In the genomic region with DNA sequence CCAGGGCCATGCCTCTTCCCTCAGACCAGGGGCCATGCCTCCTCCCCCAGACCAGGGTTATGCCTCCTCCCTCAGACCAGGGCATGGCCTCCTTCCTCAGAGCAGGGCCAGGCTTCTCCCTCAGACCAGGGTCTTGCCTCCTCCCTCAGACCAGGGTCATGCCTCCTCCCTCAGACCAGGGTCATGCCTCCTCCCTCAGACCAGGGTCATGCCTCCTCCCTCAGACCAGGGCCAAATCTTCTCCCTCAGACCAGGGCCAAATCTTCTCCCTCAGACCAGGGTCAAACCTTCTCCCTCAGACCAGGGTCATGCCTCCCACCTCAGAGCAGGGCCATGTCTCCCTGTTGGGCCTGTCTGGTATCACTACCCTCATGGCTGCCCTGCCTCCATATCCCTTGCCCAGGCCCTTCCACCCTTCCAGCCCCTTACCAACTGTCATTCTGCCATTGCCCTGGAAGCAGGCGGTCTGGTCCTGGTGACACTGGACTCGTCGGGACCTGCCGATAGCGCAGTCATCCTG, we compare ENCODE assay signal across 10 cellular contexts. TPM values are rescaled to one million over a fixed set of nuclear protein-coding genes. Genes with fewer than 3 reads are reported as not detected.
DNase-seq lines count a peak whose midpoint lies in the region; ATAC-seq and TF ChIP-seq lines count a peak whose summit lies in the region.
"Had no signal": no experiment of that assay in that cellular context is flagged by ENCODE, and none has a peak within 500 bp of the region (broad histone marks: within the 10 kb centered on the region; RNA-seq: fewer than 3 reads in every experiment).

No MANE protein-coding gene starts in this region.

- H3K27me3 ChIP-seq in muscle layer of colon (ENCODE audit: control insufficient read depth in 1 of 2, insufficient read depth in 2 of 2, low read length in 2 of 2) = peaks cover 0 to 15% of the 10 kb centered on the region in 2 donors
- H3K27me3 ChIP-seq in aorta (ENCODE audit: control insufficient read depth in 1 of 2, insufficient read depth in 2 of 2, low read length in 1 of 2) = no peaks in the 10 kb centered on the region

- H3K4me1 Mint-ChIP-seq in stimulated activated naive CD8-positive, alpha-beta T cell treated with anti-CD3 and anti-CD28 coated beads, Interleukin-15, Interleukin-2, amounts not matched to agents 100 ng/mL and 50 ng/mL, for 24 hours (ENCODE audit: low read depth) = peaks cover 13% of the 10 kb centered on the region
- H3K4me1 Mint-ChIP-seq in HFFc6 (ENCODE audit: low read depth) = no peaks in the 10 kb centered on the region

- H3K36me3 ChIP-seq in muscle layer of colon (ENCODE audit: insufficient read depth, low read length) = no peaks in the 10 kb centered on the region
- no peaks in the 10 kb centered on the region for H3K36me3 ChIP-seq in aorta (ENCODE audit: control insufficient read depth in 1 of 2, insufficient read depth in 2 of 2, low read length in 1 of 2)

- no peak for TF ChIP-seq CTCF in choroid plexus epithelial cell (conservative IDR thresholded peaks at IDR 0.05; ENCODE audit: low read depth, low read length)
- TF ChIP-seq CTCF in HFFc6 (IDR thresholded peaks at IDR 0.05) = no peak

- no peak for ATAC-seq in stimulated activated naive CD8-positive, alpha-beta T cell treated with anti-CD3 and anti-CD28 coated beads, Interleukin-15, Interleukin-2, amounts not matched to agents 100 U/mL and 50 U/mL, for 24 hours
- ATAC-seq in aorta (ENCODE audit: low FRiP score) = no peak

- H3K9me3 Mint-ChIP-seq in stimulated activated naive CD8-positive, alpha-beta T cell treated with anti-CD3 and anti-CD28 coated beads, Interleukin-15, Interleukin-2, amounts not matched to agents 100 ng/mL and 50 ng/mL, for 24 hours = no peaks in the 10 kb centered on the region
- H3K9me3 Mint-ChIP-seq in HFFc6 = no peaks in the 10 kb centered on the region

- peaks cover 17% of the 10 kb centered on the region for H3K27me3 Mint-ChIP-seq in stimulated activated naive CD8-positive, alpha-beta T cell treated with anti-CD3 and anti-CD28 coated beads, Interleukin-15, Interleukin-2, amounts not matched to agents 100 ng/mL and 50 ng/mL, for 24 hours
- H3K27me3 Mint-ChIP-seq in HFFc6 (ENCODE audit: insufficient read depth) = peaks cover 33% of the 10 kb centered on the region

- H3K27ac ChIP-seq in muscle layer of colon (ENCODE audit: low read depth, low read length) (no peak overlapping the region), aorta (ENCODE audit: low read depth in 1 of 2, low read length in 2 of 2) (no peak overlapping the region)

- DNase-seq in stimulated activated naive CD8-positive, alpha-beta T cell treated with anti-CD3 and anti-CD28 coated beads, Interleukin-15, Interleukin-2, amounts not matched to agents 100 U/mL and 50 U/mL, for 24 hours = no peak
- DNase-seq in choroid plexus epithelial cell (ENCODE audit: low read depth) = no peak
- DNase-seq in HFFc6 = no peak
- no peak for DNase-seq in aorta
- DNase-seq in UCSD-AML1 (lab: John Stamatoyannopoulos, UW; ENCODE audit: unreplicated experiment) = no peak
- no peak for DNase-seq in NCI-H345 (lab: John Stamatoyannopoulos, UW)
- DNase-seq: DND-41 had no signal

- H3K4me1 ChIP-seq in muscle layer of colon (ENCODE audit: insufficient read depth, low read length) (peaks cover 4% of the 10 kb centered on the region), aorta (ENCODE audit: control insufficient read depth in 1 of 2, insufficient read depth in 2 of 2, low read length in 2 of 2) (no peaks in the 10 kb centered on the region)

- no peak overlapping the region for H3K9ac ChIP-seq in muscle layer of colon (ENCODE audit: low read length)

- H3K27ac Mint-ChIP-seq in stimulated activated naive CD8-positive, alpha-beta T cell treated with anti-CD3 and anti-CD28 coated beads, Interleukin-15, Interleukin-2, amounts not matched to agents 100 ng/mL and 50 ng/mL, for 24 hours = peak overlapping the region; percentile 27
- H3K27ac Mint-ChIP-seq in HFFc6 = no peak overlapping the region

- peak overlapping the region; percentile 60 for H3K4me3 ChIP-seq in choroid plexus epithelial cell (ENCODE audit: low read depth, low read length)
- H3K4me3 ChIP-seq in muscle layer of colon (ENCODE audit: low read depth in 1 of 2, low read length in 2 of 2) = peak overlapping the region; percentile 39 to 50
- no peak overlapping the region for H3K4me3 ChIP-seq in aorta (ENCODE audit: low read length in 2 of 2)

- H3K4me3 Mint-ChIP-seq in stimulated activated naive CD8-positive, alpha-beta T cell treated with anti-CD3 and anti-CD28 coated beads, Interleukin-15, Interleukin-2, amounts not matched to agents 100 ng/mL and 50 ng/mL, for 24 hours = peak overlapping the region; percentile 78
- H3K4me3 Mint-ChIP-seq in HFFc6 = no peak overlapping the region

- H3K9me3 ChIP-seq in muscle layer of colon (ENCODE audit: low read length) = no peaks in the 10 kb centered on the region
- peaks cover 1% of the 10 kb centered on the region for H3K9me3 ChIP-seq in aorta (ENCODE audit: control insufficient read depth, low read length)

- no peaks in the 10 kb centered on the region for H3K36me3 Mint-ChIP-seq in stimulated activated naive CD8-positive, alpha-beta T cell treated with anti-CD3 and anti-CD28 coated beads, Interleukin-15, Interleukin-2, amounts not matched to agents 100 ng/mL and 50 ng/mL, for 24 hours (ENCODE audit: low read depth)
- H3K36me3 Mint-ChIP-seq in HFFc6 (ENCODE audit: low read depth) = no peaks in the 10 kb centered on the region

- WGBS in aorta, 2 donors = 41 to 48% methylated on average over 5 of the region's 5 CpGs

- intact Hi-C loops in aorta (cut with DNase I) = no loop called here

RNA-seq across cellular contexts. Expression of a gene that starts 4.2 kb away (rescaled TPM):
- under 1 TPM in 5 of 6 experiments, not detected in 1; 0.11 to 0.81 (median 0.34) TPM for total RNA-seq in HFFc6 (2021; fragmentation: NEBNext Ultra II Directional; extraction: Animal tissue kit (Norgen Biotek cat#: 25700))
- 1 to 10 TPM; 1.6 to 1.9 TPM for total RNA-seq in aorta
- under 1 TPM; 0.08 to 0.63 TPM for polyA plus RNA-seq in aorta
- total RNA-seq: LHCN-M2 had no signal

RNA-seq across cellular contexts. Expression of a gene that starts 17.3 kb away (rescaled TPM):
- 1 to 10 TPM in 2 of 6 experiments, under 1 TPM in 4; 0.53 to 3.1 (median 0.81) TPM for total RNA-seq in HFFc6 (2021; fragmentation: NEBNext Ultra II Directional; extraction: Animal tissue kit (Norgen Biotek cat#: 25700))
- total RNA-seq in aorta = 1 to 10 TPM; 4.1 to 4.3 TPM
- polyA plus RNA-seq in aorta = 1 to 10 TPM; 1.5 to 8.6 TPM

RNA-seq across cellular contexts. Expression of a gene that starts 29.0 kb away (rescaled TPM):
- 1 to 10 TPM; 5.7 to 9.0 (median 7.9) TPM for total RNA-seq in HFFc6 (2021; fragmentation: NEBNext Ultra II Directional; extraction: Animal tissue kit (Norgen Biotek cat#: 25700))
- total RNA-seq in aorta = 10 to 100 TPM; 12.0 to 15.2 TPM
- polyA plus RNA-seq in aorta = 1 to 10 TPM; 3.9 to 4.5 TPM

RNA-seq across cellular contexts. Expression of a gene that starts 43.3 kb away (rescaled TPM):
- total RNA-seq in HFFc6 (2021; fragmentation: NEBNext Ultra II Directional; extraction: Animal tissue kit (Norgen Biotek cat#: 25700)) = 10 to 100 TPM; 29.8 to 39.4 (median 32.0) TPM
- total RNA-seq in aorta = 10 to 100 TPM; 29.2 to 50.6 TPM
- 10 to 100 TPM; 14.9 to 31.1 TPM for polyA plus RNA-seq in aorta

Comparison
In these comparisons a context has a peak if more than half of its experiments do, and no peak if none do; other contexts are left out.
1. H3K4me3 ChIP-seq: peak in choroid plexus epithelial cell (single experiment) and muscle layer of colon (2 of 2); none in aorta (0 of 2).